Comparison of ENCODE assay signal across 4 cellular contexts in genomic region chr12:51538599-51538998, GRCh38.
"Had no signal": no experiment of that assay in that cellular context is flagged by ENCODE, and none has a peak within 500 bp of the region (broad histone marks: within the 10 kb centered on the region; RNA-seq: fewer than 3 reads in every experiment).

No MANE protein-coding gene starts in this region.

- H3K27ac Mint-ChIP-seq: GM23338, H9 had no signal

- H3K4me3 Mint-ChIP-seq: GM23338, H9, IgD-negative memory B cell had no signal

- H3K4me1 Mint-ChIP-seq: IgD-negative memory B cell had no signal

- H3K4me3 ChIP-seq: GM23338 had no signal

- ATAC-seq: GM23338 had no signal

- DNase-seq: H9, HCEC 1CT had no signal

- H3K9me3 Mint-ChIP-seq: GM23338, H9, IgD-negative memory B cell had no signal

- H3K36me3 Mint-ChIP-seq: IgD-negative memory B cell had no signal
